Comparison of ENCODE assay signal across 11 cellular contexts in genomic region chr11:73321342-73322110, GRCh38. TPM values are rescaled to one million over a fixed set of nuclear protein-coding genes. Genes with fewer than 3 reads are reported as not detected.
DNase-seq lines count a peak whose midpoint lies in the region; ATAC-seq and TF ChIP-seq lines count a peak whose summit lies in the region.
"Had no signal": no experiment of that assay in that cellular context is flagged by ENCODE, and none has a peak within 500 bp of the region (broad histone marks: within the 10 kb centered on the region; RNA-seq: fewer than 3 reads in every experiment).

No MANE protein-coding gene starts in this region.

- H3K27ac ChIP-seq in caudate nucleus (ENCODE audit: low read depth, low read length) (peak overlapping the region; percentile 72), mesodermal cell (ENCODE audit: low read depth, low read length, severe bottlenecking) (peak overlapping the region; percentile 85), uterus (peak overlapping the region; percentile 93 to 98)
- no peak overlapping the region for H3K27ac ChIP-seq in CD4-positive, alpha-beta T cell (ENCODE audit: low read depth, low read length)
- H3K27ac ChIP-seq: epithelial cell of prostate had no signal

- H3K27ac Mint-ChIP-seq in activated CD4-positive, alpha-beta memory T cell treated with anti-CD3 and anti-CD28 coated beads, Interleukin-2, amount 10 ng/mL, durations not matched to agents 7 days and 5 days: peak overlapping the region; percentile 40
- no peak overlapping the region for H3K27ac Mint-ChIP-seq in activated CD4-positive, alpha-beta memory T cell treated with anti-CD3 and anti-CD28 coated beads for 36 hours
- no peak overlapping the region for H3K27ac Mint-ChIP-seq in CD4-positive, alpha-beta T cell

- H3K36me3 Mint-ChIP-seq in activated CD4-positive, alpha-beta memory T cell treated with anti-CD3 and anti-CD28 coated beads, Interleukin-2, amount 10 ng/mL, durations not matched to agents 7 days and 5 days (ENCODE audit: low read depth): no peaks in the 10 kb centered on the region
- no peaks in the 10 kb centered on the region for H3K36me3 Mint-ChIP-seq in activated CD4-positive, alpha-beta memory T cell treated with anti-CD3 and anti-CD28 coated beads for 36 hours
- H3K36me3 Mint-ChIP-seq in CD4-positive, alpha-beta T cell (ENCODE audit: low read depth): no peaks in the 10 kb centered on the region

- H3K4me1 ChIP-seq in mesodermal cell (ENCODE audit: control insufficient read depth, insufficient read depth, low read length, poor library complexity, severe bottlenecking) (peaks cover 66% of the 10 kb centered on the region), uterus (peaks cover 44 to 74% of the 10 kb centered on the region in 2 donors)

- ATAC-seq in CD4-positive, alpha-beta T cell (ENCODE audit: poor library complexity): no peak

- no peaks in the 10 kb centered on the region for H3K9me3 Mint-ChIP-seq in activated CD4-positive, alpha-beta memory T cell treated with anti-CD3 and anti-CD28 coated beads, Interleukin-2, amount 10 ng/mL, durations not matched to agents 7 days and 5 days
- no peaks in the 10 kb centered on the region for H3K9me3 Mint-ChIP-seq in activated CD4-positive, alpha-beta memory T cell treated with anti-CD3 and anti-CD28 coated beads for 36 hours
- H3K9me3 Mint-ChIP-seq in CD4-positive, alpha-beta T cell: no peaks in the 10 kb centered on the region
- H3K9me3 Mint-ChIP-seq: H9 had no signal

- intact Hi-C loops in activated CD4-positive, alpha-beta memory T cell treated with anti-CD3 and anti-CD28 coated beads for 36 hours (cut with micrococcal nuclease): no loop called here
- intact Hi-C loops in uterus (cut with DNase I; ENCODE audit: low total_unique reads): no loop called here
- intact Hi-C loops in CD4-positive, alpha-beta T cell (cut with DNase I, micrococcal nuclease): no loop called here

- H3K9me3 ChIP-seq in mesodermal cell (ENCODE audit: control insufficient read depth, low read length) (no peaks in the 10 kb centered on the region), uterus (no peaks in the 10 kb centered on the region)
- H3K9me3 ChIP-seq in CD4-positive, alpha-beta T cell (ENCODE audit: control insufficient read depth, low read length): no peaks in the 10 kb centered on the region

- DNase-seq in activated CD4-positive, alpha-beta memory T cell treated with anti-CD3 and anti-CD28 coated beads, Interleukin-2, amount 10 ng/mL, durations not matched to agents 7 days and 5 days: no peak
- DNase-seq in activated CD4-positive, alpha-beta memory T cell treated with anti-CD3 and anti-CD28 coated beads for 36 hours: no peak
- peak in 1 of 61 donors; percentile 16 for DNase-seq in caudate nucleus (lab: John Stamatoyannopoulos, UW)
- DNase-seq in uterus: peak; percentile 72 to 73
- no peak for DNase-seq in inferior parietal cortex (ENCODE audit: extremely low spot score)
- DNase-seq in AG20443 (ENCODE audit: low spot score): no peak
- no peak for DNase-seq in CD4-positive, alpha-beta T cell
- DNase-seq: H9 had no signal

- H3K27me3 Mint-ChIP-seq in activated CD4-positive, alpha-beta memory T cell treated with anti-CD3 and anti-CD28 coated beads, Interleukin-2, amount 10 ng/mL, durations not matched to agents 7 days and 5 days: peaks cover under 1% of the 10 kb centered on the region
- H3K27me3 Mint-ChIP-seq in activated CD4-positive, alpha-beta memory T cell treated with anti-CD3 and anti-CD28 coated beads for 36 hours: no peaks in the 10 kb centered on the region
- peaks cover under 1% of the 10 kb centered on the region for H3K27me3 Mint-ChIP-seq in CD4-positive, alpha-beta T cell

- POLR2A ChIA-PET in activated CD4-positive, alpha-beta memory T cell treated with anti-CD3 and anti-CD28 coated beads, Interleukin-2, amount 10 ng/mL, durations not matched to agents 7 days and 5 days (lab: Charles Lee): no interaction called here
- POLR2A ChIA-PET in activated CD4-positive, alpha-beta memory T cell treated with anti-CD3 and anti-CD28 coated beads for 36 hours (lab: Charles Lee): no interaction called here
- POLR2A ChIA-PET in CD4-positive, alpha-beta T cell (lab: Charles Lee): interaction anchor here (1.2 kb wide), 1 partner anchor 13 kb away, joined by 3 read pairs; no protein-coding TSS in a partner anchor

- TF ChIP-seq POLR2A in uterus (IDR thresholded peaks at IDR 0.05): peak in 1 of 2 donors; percentile 23

- H3K27me3 ChIP-seq in uterus: no peaks in the 10 kb centered on the region
- no peaks in the 10 kb centered on the region for H3K27me3 ChIP-seq in CD4-positive, alpha-beta T cell (ENCODE audit: control insufficient read depth, insufficient read depth, low read length)

- H3K4me1 Mint-ChIP-seq in activated CD4-positive, alpha-beta memory T cell treated with anti-CD3 and anti-CD28 coated beads, Interleukin-2, amount 10 ng/mL, durations not matched to agents 7 days and 5 days: no peaks in the 10 kb centered on the region
- peaks cover 6% of the 10 kb centered on the region for H3K4me1 Mint-ChIP-seq in activated CD4-positive, alpha-beta memory T cell treated with anti-CD3 and anti-CD28 coated beads for 36 hours (ENCODE audit: low read depth)
- H3K4me1 Mint-ChIP-seq in CD4-positive, alpha-beta T cell (ENCODE audit: low read depth): peaks cover 10% of the 10 kb centered on the region

- no peak for TF ChIP-seq CTCF in uterus (IDR thresholded peaks at IDR 0.05)
- no peak for TF ChIP-seq CTCF in CD4-positive, alpha-beta T cell (IDR thresholded peaks at IDR 0.05)

- WGBS in mesodermal cell (ENCODE audit: insufficient coverage in 2 of 2), 2 experiments: 65 to 87% methylated on average over 5 to 7 of the region's 11 CpGs

- H3K36me3 ChIP-seq in mesodermal cell (ENCODE audit: control insufficient read depth, insufficient read depth, low read length) (peaks cover 53% of the 10 kb centered on the region), uterus (no peaks in the 10 kb centered on the region)

- H3K4me3 Mint-ChIP-seq in activated CD4-positive, alpha-beta memory T cell treated with anti-CD3 and anti-CD28 coated beads, Interleukin-2, amount 10 ng/mL, durations not matched to agents 7 days and 5 days: no peak overlapping the region
- no peak overlapping the region for H3K4me3 Mint-ChIP-seq in activated CD4-positive, alpha-beta memory T cell treated with anti-CD3 and anti-CD28 coated beads for 36 hours
- no peak overlapping the region for H3K4me3 Mint-ChIP-seq in CD4-positive, alpha-beta T cell

- CTCF ChIA-PET in activated CD4-positive, alpha-beta memory T cell treated with anti-CD3 and anti-CD28 coated beads, Interleukin-2, amount 10 ng/mL, durations not matched to agents 7 days and 5 days (lab: Charles Lee): interaction anchor here (3.0 kb wide), 1 partner anchor 13 kb away, joined by 9 read pairs; no protein-coding TSS in a partner anchor
- CTCF ChIA-PET in activated CD4-positive, alpha-beta memory T cell treated with anti-CD3 and anti-CD28 coated beads for 36 hours (lab: Charles Lee): interaction anchor here (0.6 to 2.1 kb wide), 4 partner anchors 14 to 730 kb away, joined by 3 to 9 read pairs (median 4); no protein-coding TSS in a partner anchor
- CTCF ChIA-PET in CD4-positive, alpha-beta T cell (lab: Charles Lee): no interaction called here

- no peak overlapping the region for H3K4me3 ChIP-seq in mesodermal cell (ENCODE audit: extremely low read depth, insufficient read depth, low read length, poor library complexity, severe bottlenecking)
- H3K4me3 ChIP-seq in uterus: no peak overlapping the region

RNA-seq across cellular contexts. Expression of gene ARHGEF17, which starts 13.4 kb away (rescaled TPM):
- under 1 TPM; 0.05 TPM for total RNA-seq in activated CD4-positive, alpha-beta memory T cell treated with anti-CD3 and anti-CD28 coated beads, Interleukin-2, amount 10 ng/mL, durations not matched to agents 7 days and 5 days
- total RNA-seq in activated CD4-positive, alpha-beta memory T cell treated with anti-CD3 and anti-CD28 coated beads for 36 hours: under 1 TPM in 1 of 2 experiments, not detected in 1; 0.07 TPM
- 83.9 TPM for polyA plus RNA-seq in mesodermal cell (2013, experiment 1 of 2)
- polyA plus RNA-seq in mesodermal cell (2013, experiment 2 of 2): 71.8 TPM
- 100 to 1,000 TPM in 1 of 4 donors, 10 to 100 TPM in 3; 17.9 to 174 (median 58.6) TPM for total RNA-seq in uterus
- total RNA-seq in CD4-positive, alpha-beta T cell: not detected
- total RNA-seq: T-helper 1 cell treated with Interleukin-12 subunit alpha and Interleukin-12 subunit beta and Interleukin-4 antibody, amounts not matched to agents 30 ng/mL and 1 ng/mL, for 36 hours had no signal

RNA-seq across cellular contexts. Expression of gene P2RY6, which starts 49.4 kb away (rescaled TPM):
- total RNA-seq in activated CD4-positive, alpha-beta memory T cell treated with anti-CD3 and anti-CD28 coated beads, Interleukin-2, amount 10 ng/mL, durations not matched to agents 7 days and 5 days: not detected
- not detected for total RNA-seq in activated CD4-positive, alpha-beta memory T cell treated with anti-CD3 and anti-CD28 coated beads for 36 hours
- 2.8 TPM for polyA plus RNA-seq in mesodermal cell (2013, experiment 1 of 2)
- polyA plus RNA-seq in mesodermal cell (2013, experiment 2 of 2): 3.0 TPM
- total RNA-seq in uterus: 1 to 10 TPM in 1 of 4 donors, under 1 TPM in 1, not detected in 2; 0.76 to 1.0 TPM
- not detected for total RNA-seq in CD4-positive, alpha-beta T cell
- total RNA-seq: H9; T-helper 1 cell treated with Interleukin-12 subunit alpha and Interleukin-12 subunit beta and Interleukin-4 antibody, amounts not matched to agents 30 ng/mL and 1 ng/mL, for 36 hours had no signal

RNA-seq across cellular contexts. Expression of gene RELT, which starts 54.7 kb away (rescaled TPM):
- total RNA-seq in activated CD4-positive, alpha-beta memory T cell treated with anti-CD3 and anti-CD28 coated beads, Interleukin-2, amount 10 ng/mL, durations not matched to agents 7 days and 5 days: 10 to 100 TPM; 26.0 to 27.3 TPM
- total RNA-seq in activated CD4-positive, alpha-beta memory T cell treated with anti-CD3 and anti-CD28 coated beads for 36 hours: 10 to 100 TPM; 18.5 to 18.9 TPM
- 9.1 TPM for polyA plus RNA-seq in mesodermal cell (2013, experiment 1 of 2)
- polyA plus RNA-seq in mesodermal cell (2013, experiment 2 of 2): 6.0 TPM
- total RNA-seq in uterus: 1 to 10 TPM in 2 of 4 donors, under 1 TPM in 1, not detected in 1; 0.29 to 5.8 (median 3.3) TPM
- total RNA-seq in CD4-positive, alpha-beta T cell: 100 to 1,000 TPM; 107 to 114 TPM

Comparison
In these comparisons a context has a peak if more than half of its experiments do, and no peak if none do; other contexts are left out.
1. DNase-seq: peak in uterus (2 of 2); none in activated CD4-positive, alpha-beta memory T cell treated with anti-CD3 and anti-CD28 coated beads, Interleukin-2, amount 10 ng/mL, durations not matched to agents 7 days and 5 days (single experiment), activated CD4-positive, alpha-beta memory T cell treated with anti-CD3 and anti-CD28 coated beads for 36 hours (single experiment), inferior parietal cortex (single experiment), AG20443 (single experiment) and CD4-positive, alpha-beta T cell (0 of 10).
2. RNA of gene ARHGEF17, which starts 13.4 kb away (total RNA-seq): 17.9 to 174 TPM in uterus; not detected in CD4-positive, alpha-beta T cell, 0.07 TPM in activated CD4-positive, alpha-beta memory T cell treated with anti-CD3 and anti-CD28 coated beads for 36 hours and 0.05 TPM in activated CD4-positive, alpha-beta memory T cell treated with anti-CD3 and anti-CD28 coated beads, Interleukin-2, amount 10 ng/mL, durations not matched to agents 7 days and 5 days; every median in the first group is over 10 times any median in the second.